In genomic region chr3:8516783-8517182, GRCh38 we compare ENCODE assay signal across 1 cellular context.
TF ChIP-seq lines count a peak whose summit lies in the region.

No MANE protein-coding gene starts in this region.

TF ChIP-seq in GM23338, 12 proteins besides CTCF, POLR2A, EP300 and RAD21 (continued from another document):
- TF ChIP-seq ZNF462 (CRISPR knock-in tag; IDR thresholded peaks at IDR 0.05) (no peak), ETS1 (IDR thresholded peaks at IDR 0.05) (no peak), EZH2 (IDR thresholded peaks at IDR 0.05; ENCODE audit: low read depth, unreplicated experiment) (no peak), REST (IDR thresholded peaks at IDR 0.05; ENCODE audit: unreplicated experiment) (no peak), EZH2phosphoT487 (IDR thresholded peaks at IDR 0.05; ENCODE audit: unreplicated experiment) (no peak), POLR2AphosphoS5 (IDR thresholded peaks at IDR 0.05; ENCODE audit: low read depth) (no peak), STAT1 (IDR thresholded peaks at IDR 0.05; ENCODE audit: unreplicated experiment) (no peak)
